In genomic region chr16:20878682-20879147, GRCh38 we compare ENCODE assay signal across 1 cellular context.
A peak's percentile ranks its signal among the peaks of the same experiment; 100 is the strongest.
TF ChIP-seq lines count a peak whose summit lies in the region.

No MANE protein-coding gene starts in this region.

TF ChIP-seq in HepG2, 621 proteins besides CTCF, POLR2A, EP300 and RAD21 (continued from another document and continues in another):
- TF ChIP-seq ZNF256 (CRISPR knock-in tag; conservative IDR thresholded peaks at IDR 0.05) (no peak), SNRNP70 (IDR thresholded peaks at IDR 0.05; ENCODE audit: low read depth, low read length) (no peak), ARID5B (CRISPR knock-in tag; IDR thresholded peaks at IDR 0.05) (peak; percentile 49), HNRNPLL (IDR thresholded peaks at IDR 0.05; ENCODE audit: low read depth, low read length, poor library complexity, severe bottlenecking) (no peak), CBX5 (CRISPR knock-in tag; IDR thresholded peaks at IDR 0.05; ENCODE audit: borderline replicate concordance) (no peak), ZNF83 (CRISPR knock-in tag; IDR thresholded peaks at IDR 0.05; ENCODE audit: borderline replicate concordance) (no peak), NFYC (CRISPR knock-in tag; IDR thresholded peaks at IDR 0.05) (no peak), ZBTB8A (CRISPR knock-in tag; IDR thresholded peaks at IDR 0.05; ENCODE audit: borderline replicate concordance, low read depth) (0 out of 2 replicates have a peak, but pooled peaks have one; percentile 48), STAG1 (CRISPR knock-in tag; IDR thresholded peaks at IDR 0.05) (no peak), HOXA7 (CRISPR knock-in tag; IDR thresholded peaks at IDR 0.05) (no peak), MTF2 (CRISPR knock-in tag; IDR thresholded peaks at IDR 0.05; ENCODE audit: borderline replicate concordance) (no peak), CENPT (CRISPR knock-in tag; IDR thresholded peaks at IDR 0.05; ENCODE audit: low read depth) (no peak), TARDBP (CRISPR knock-in tag; IDR thresholded peaks at IDR 0.05) (no peak), ELF1 (CRISPR knock-in tag; IDR thresholded peaks at IDR 0.05) (no peak), SMYD3 (CRISPR knock-in tag; IDR thresholded peaks at IDR 0.05) (0 out of 2 replicates have a peak, but pooled peaks have one; percentile 7), TMF1 (CRISPR knock-in tag; IDR thresholded peaks at IDR 0.05; ENCODE audit: low read depth) (no peak), ZNF577 (CRISPR knock-in tag; IDR thresholded peaks at IDR 0.05; ENCODE audit: borderline replicate concordance, low read depth) (no peak), ZNF138 (CRISPR knock-in tag; IDR thresholded peaks at IDR 0.05; ENCODE audit: low read depth) (no peak), SNAPC2 (CRISPR knock-in tag; IDR thresholded peaks at IDR 0.05) (peak; percentile 15; the same call in 1 of the 2 replicates), KLF16 (CRISPR knock-in tag; IDR thresholded peaks at IDR 0.05) (no peak), ESRRA (CRISPR knock-in tag; IDR thresholded peaks at IDR 0.05; ENCODE audit: low read depth) (no peak), YEATS2 (CRISPR knock-in tag; IDR thresholded peaks at IDR 0.05; ENCODE audit: borderline replicate concordance) (peak; percentile 39; the same call in 1 of the 2 replicates), PHF5A (CRISPR knock-in tag; IDR thresholded peaks at IDR 0.05; ENCODE audit: low read depth, unreplicated experiment) (no peak), NFE2L2 (IDR thresholded peaks at IDR 0.05; ENCODE audit: low read length) (no peak), ZNF343 (CRISPR knock-in tag; IDR thresholded peaks at IDR 0.05) (no peak), PITX1 (CRISPR knock-in tag; IDR thresholded peaks at IDR 0.05) (no peak), TEF (CRISPR knock-in tag; IDR thresholded peaks at IDR 0.05) (no peak), HOXA3 (CRISPR knock-in tag; IDR thresholded peaks at IDR 0.05) (peak; percentile 65), ZNF550 (CRISPR knock-in tag; IDR thresholded peaks at IDR 0.05; ENCODE audit: borderline replicate concordance) (no peak), SP5 (CRISPR knock-in tag; IDR thresholded peaks at IDR 0.05; ENCODE audit: borderline replicate concordance, low read depth) (peak; percentile 6; the same call in 1 of the 2 replicates), JARID2 (CRISPR knock-in tag; IDR thresholded peaks at IDR 0.05; ENCODE audit: insufficient replicate concordance) (no peak), PREB (CRISPR knock-in tag; IDR thresholded peaks at IDR 0.05) (no peak), CERS6 (CRISPR knock-in tag; IDR thresholded peaks at IDR 0.05) (no peak), ZZZ3 (CRISPR knock-in tag; IDR thresholded peaks at IDR 0.05; ENCODE audit: borderline replicate concordance) (no peak), NKX3-1 (CRISPR knock-in tag; IDR thresholded peaks at IDR 0.05) (no peak), TBX3 (IDR thresholded peaks at IDR 0.05; ENCODE audit: borderline replicate concordance) (no peak), SALL1 (CRISPR knock-in tag; IDR thresholded peaks at IDR 0.05) (peak; percentile 84), ZBTB10 (CRISPR knock-in tag; IDR thresholded peaks at IDR 0.05; ENCODE audit: borderline replicate concordance) (no peak), IKZF4 (CRISPR knock-in tag; IDR thresholded peaks at IDR 0.05; ENCODE audit: borderline replicate concordance, low read depth, not compliant biosample characterization) (no peak), ATF6 (CRISPR knock-in tag; conservative IDR thresholded peaks at IDR 0.05) (no peak), PCBP2 (optimal IDR thresholded peaks at IDR 0.05; ENCODE audit: low read depth, low read length, poor library complexity, severe bottlenecking) (no peak), ETS1 (CRISPR knock-in tag; IDR thresholded peaks at IDR 0.05) (no peak), SIN3A (IDR thresholded peaks at IDR 0.05; ENCODE audit: borderline replicate concordance, low read depth, low read length) (no peak)
- TF ChIP-seq, protein P1, sequence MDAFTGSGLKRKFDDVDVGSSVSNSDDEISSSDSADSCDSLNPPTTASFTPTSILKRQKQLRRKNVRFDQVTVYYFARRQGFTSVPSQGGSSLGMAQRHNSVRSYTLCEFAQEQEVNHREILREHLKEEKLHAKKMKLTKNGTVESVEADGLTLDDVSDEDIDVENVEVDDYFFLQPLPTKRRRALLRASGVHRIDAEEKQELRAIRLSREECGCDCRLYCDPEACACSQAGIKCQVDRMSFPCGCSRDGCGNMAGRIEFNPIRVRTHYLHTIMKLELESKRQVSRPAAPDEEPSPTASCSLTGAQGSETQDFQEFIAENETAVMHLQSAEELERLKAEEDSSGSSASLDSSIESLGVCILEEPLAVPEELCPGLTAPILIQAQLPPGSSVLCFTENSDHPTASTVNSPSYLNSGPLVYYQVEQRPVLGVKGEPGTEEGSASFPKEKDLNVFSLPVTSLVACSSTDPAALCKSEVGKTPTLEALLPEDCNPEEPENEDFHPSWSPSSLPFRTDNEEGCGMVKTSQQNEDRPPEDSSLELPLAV (CRISPR knock-in tag; conservative IDR thresholded peaks at IDR 0.05; ENCODE audit: low read depth), result no peak
- TF ChIP-seq, protein P2, sequence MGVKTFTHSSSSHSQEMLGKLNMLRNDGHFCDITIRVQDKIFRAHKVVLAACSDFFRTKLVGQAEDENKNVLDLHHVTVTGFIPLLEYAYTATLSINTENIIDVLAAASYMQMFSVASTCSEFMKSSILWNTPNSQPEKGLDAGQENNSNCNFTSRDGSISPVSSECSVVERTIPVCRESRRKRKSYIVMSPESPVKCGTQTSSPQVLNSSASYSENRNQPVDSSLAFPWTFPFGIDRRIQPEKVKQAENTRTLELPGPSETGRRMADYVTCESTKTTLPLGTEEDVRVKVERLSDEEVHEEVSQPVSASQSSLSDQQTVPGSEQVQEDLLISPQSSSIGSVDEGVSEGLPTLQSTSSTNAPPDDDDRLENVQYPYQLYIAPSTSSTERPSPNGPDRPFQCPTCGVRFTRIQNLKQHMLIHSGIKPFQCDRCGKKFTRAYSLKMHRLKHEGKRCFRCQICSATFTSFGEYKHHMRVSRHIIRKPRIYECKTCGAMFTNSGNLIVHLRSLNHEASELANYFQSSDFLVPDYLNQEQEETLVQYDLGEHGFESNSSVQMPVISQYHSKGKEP (CRISPR knock-in tag; IDR thresholded peaks at IDR 0.05), result no peak
- TF ChIP-seq, protein P3, sequence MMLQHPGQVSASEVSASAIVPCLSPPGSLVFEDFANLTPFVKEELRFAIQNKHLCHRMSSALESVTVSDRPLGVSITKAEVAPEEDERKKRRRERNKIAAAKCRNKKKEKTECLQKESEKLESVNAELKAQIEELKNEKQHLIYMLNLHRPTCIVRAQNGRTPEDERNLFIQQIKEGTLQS (CRISPR knock-in tag; IDR thresholded peaks at IDR 0.05), result no peak
- TF ChIP-seq, protein P4, sequence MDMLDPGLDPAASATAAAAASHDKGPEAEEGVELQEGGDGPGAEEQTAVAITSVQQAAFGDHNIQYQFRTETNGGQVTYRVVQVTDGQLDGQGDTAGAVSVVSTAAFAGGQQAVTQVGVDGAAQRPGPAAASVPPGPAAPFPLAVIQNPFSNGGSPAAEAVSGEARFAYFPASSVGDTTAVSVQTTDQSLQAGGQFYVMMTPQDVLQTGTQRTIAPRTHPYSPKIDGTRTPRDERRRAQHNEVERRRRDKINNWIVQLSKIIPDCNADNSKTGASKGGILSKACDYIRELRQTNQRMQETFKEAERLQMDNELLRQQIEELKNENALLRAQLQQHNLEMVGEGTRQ (IDR thresholded peaks at IDR 0.05; ENCODE audit: low read depth, low read length), result no peak
- TF ChIP-seq, protein P4 (CRISPR knock-in tag; IDR thresholded peaks at IDR 0.05; ENCODE audit: borderline replicate concordance), result no peak
